In the genomic region with DNA sequence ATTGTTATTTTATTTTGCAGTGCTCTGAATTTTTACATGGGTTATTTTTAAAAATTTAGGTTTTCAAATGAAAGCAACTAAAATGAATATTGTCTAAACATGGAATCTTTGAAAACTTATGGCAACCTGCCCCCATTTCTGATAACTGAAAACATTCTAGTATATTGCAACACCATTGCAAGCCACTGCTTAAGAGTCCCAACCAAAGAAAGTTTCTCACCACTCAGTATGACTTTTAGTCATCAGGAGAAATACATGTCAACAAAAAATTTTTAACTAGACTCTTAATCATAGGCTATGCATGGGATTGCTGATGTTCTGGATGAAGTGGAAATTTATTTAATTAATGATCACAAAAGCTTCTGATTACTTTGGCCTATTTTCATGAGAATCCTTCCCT, we compare ENCODE assay signal across 27 cellular contexts.
DNase-seq lines count a peak whose midpoint lies in the region.
"Had no signal": no experiment of that assay in that cellular context is flagged by ENCODE, and none has a peak within 500 bp of the region (broad histone marks: within the 10 kb centered on the region; RNA-seq: fewer than 3 reads in every experiment).

No MANE protein-coding gene starts in this region.

- no peaks in the 10 kb centered on the region for H3K36me3 ChIP-seq in BLaER1 treated with 17β-estradiol and CSF1 and Interleukin-3, amounts not matched to agents 10 nM and 100 nM
- no peaks in the 10 kb centered on the region for H3K36me3 ChIP-seq in neuronal stem cell (replicated peaks in 1 of 2; ENCODE audit: control insufficient read depth in 2 of 2, insufficient read depth in 2 of 2, low read length in 2 of 2)
- H3K36me3 ChIP-seq: esophagus squamous epithelium, thyroid gland had no signal

- peaks cover 12% of the 10 kb centered on the region for H3K9me3 Mint-ChIP-seq in activated CD4-positive, alpha-beta T cell treated with anti-CD3 and anti-CD28 coated beads, Interleukin-2, amount 10 ng/mL, durations not matched to agents 7 days and 5 days
- H3K9me3 Mint-ChIP-seq: CD8-positive, alpha-beta T cell had no signal

- peaks cover 11 to 55% (median 43%) of the 10 kb centered on the region in 10 experiments for H3K4me1 ChIP-seq in BLaER1 treated with 17β-estradiol and CSF1 and Interleukin-3, amounts not matched to agents 10 nM and 100 nM
- peaks cover 2 to 3% of the 10 kb centered on the region in 2 donors for H3K4me1 ChIP-seq in neuronal stem cell (ENCODE audit: control insufficient read depth in 2 of 2, insufficient read depth in 1 of 2, low read depth in 1 of 2, low read length in 2 of 2)

- H4K20me1 ChIP-seq in BLaER1 treated with 17β-estradiol and CSF1 and Interleukin-3, amounts not matched to agents 10 nM and 100 nM, result no peaks in the 10 kb centered on the region

- H3K27ac Mint-ChIP-seq in activated CD4-positive, alpha-beta T cell treated with anti-CD3 and anti-CD28 coated beads, Interleukin-2, amount 10 ng/mL, durations not matched to agents 7 days and 5 days, result no peak overlapping the region
- H3K27ac Mint-ChIP-seq: activated CD8-positive, alpha-beta T cell treated with anti-CD3 and anti-CD28 coated beads for 36 hours; CD8-positive, alpha-beta T cell; memory B cell; naive thymus-derived CD8-positive, alpha-beta T cell; progenitor cell of endocrine pancreas; stimulated activated memory B cell treated with anti-CD40 and anti-IgM and Interleukin-4, amounts not matched to agents 10 μg/mL and 1 μg/mL and 100 μg/mL, for 72 hours had no signal

- POLR2A ChIA-PET in activated CD4-positive, alpha-beta T cell treated with anti-CD3 and anti-CD28 coated beads, Interleukin-2, amount 10 ng/mL, durations not matched to agents 7 days and 5 days (lab: Charles Lee), result no interaction called here

- CTCF ChIA-PET in activated CD4-positive, alpha-beta T cell treated with anti-CD3 and anti-CD28 coated beads, Interleukin-2, amount 10 ng/mL, durations not matched to agents 7 days and 5 days (lab: Charles Lee), result interaction anchor here (1.6 kb wide), 1 partner anchor 9 kb away, joined by 3 read pairs; no protein-coding TSS in a partner anchor

- H2AFZ ChIP-seq in neuronal stem cell (ENCODE audit: low read length), result no peak overlapping the region

- H3K14ac ChIP-seq in neuronal stem cell (ENCODE audit: low read length), result no peak overlapping the region

- no peak overlapping the region for H2AK5ac ChIP-seq in neuronal stem cell (ENCODE audit: low read depth, low read length)

- no peak overlapping the region for H3K4ac ChIP-seq in neuronal stem cell (ENCODE audit: low read length)

- H3K4me3 Mint-ChIP-seq in activated CD4-positive, alpha-beta T cell treated with anti-CD3 and anti-CD28 coated beads, Interleukin-2, amount 10 ng/mL, durations not matched to agents 7 days and 5 days, result no peak overlapping the region
- H3K4me3 Mint-ChIP-seq: activated CD8-positive, alpha-beta T cell treated with anti-CD3 and anti-CD28 coated beads for 36 hours; CD8-positive, alpha-beta T cell; memory B cell; naive thymus-derived CD8-positive, alpha-beta T cell; stimulated activated memory B cell treated with anti-CD40 and anti-IgM and Interleukin-4, amounts not matched to agents 10 μg/mL and 1 μg/mL and 100 μg/mL, for 72 hours had no signal

- peaks cover 2% of the 10 kb centered on the region for H3K27me3 Mint-ChIP-seq in activated CD4-positive, alpha-beta T cell treated with anti-CD3 and anti-CD28 coated beads, Interleukin-2, amount 10 ng/mL, durations not matched to agents 7 days and 5 days
- H3K27me3 Mint-ChIP-seq: activated CD8-positive, alpha-beta T cell treated with anti-CD3 and anti-CD28 coated beads for 36 hours; memory B cell; naive thymus-derived CD8-positive, alpha-beta T cell; progenitor cell of endocrine pancreas; stimulated activated memory B cell treated with anti-CD40 and anti-IgM and Interleukin-4, amounts not matched to agents 10 μg/mL and 1 μg/mL and 100 μg/mL, for 72 hours had no signal

- H3K79me1 ChIP-seq in neuronal stem cell (ENCODE audit: low read depth, low read length), result no peaks in the 10 kb centered on the region

- no peak overlapping the region for H2BK12ac ChIP-seq in neuronal stem cell (ENCODE audit: low read length)

- peaks cover 9% of the 10 kb centered on the region for H3K4me1 Mint-ChIP-seq in activated CD4-positive, alpha-beta T cell treated with anti-CD3 and anti-CD28 coated beads, Interleukin-2, amount 10 ng/mL, durations not matched to agents 7 days and 5 days

- peak overlapping the region in 6 of 11 experiments; percentile 61 to 77 (median 68); a peak in 6 of 22 replicates for H3K4me2 ChIP-seq in BLaER1 treated with 17β-estradiol and CSF1 and Interleukin-3, amounts not matched to agents 10 nM and 100 nM
- no peak overlapping the region for H3K4me2 ChIP-seq in neuronal stem cell (ENCODE audit: insufficient read depth, low read length, poor library complexity, severe bottlenecking)
- H3K4me2 ChIP-seq: KMS-11 had no signal

- no peak overlapping the region for H4K8ac ChIP-seq in neuronal stem cell (ENCODE audit: low read depth, low read length)

- H3K9ac ChIP-seq in BLaER1 treated with 17β-estradiol and CSF1 and Interleukin-3, amounts not matched to agents 10 nM and 100 nM, result no peak overlapping the region
- no peak overlapping the region for H3K9ac ChIP-seq in neuronal stem cell (ENCODE audit: low read depth, low read length, poor library complexity)
- H3K9ac ChIP-seq: KMS-11 had no signal

- peak overlapping the region in 4 of 11 experiments; percentile 29 to 48 (median 38); a peak in 1 of 22 replicates for H3K27ac ChIP-seq in BLaER1 treated with 17β-estradiol and CSF1 and Interleukin-3, amounts not matched to agents 10 nM and 100 nM
- no peak overlapping the region for H3K27ac ChIP-seq in neuronal stem cell (replicated peaks; ENCODE audit: low read length)
- no peak overlapping the region for H3K27ac ChIP-seq in substantia nigra (ENCODE audit: low read depth, low read length, poor library complexity, severe bottlenecking)
- H3K27ac ChIP-seq: KMS-11, RWPE1, thyroid gland had no signal

- peak; percentile 30 for DNase-seq in MV-4-11 (lab: John Stamatoyannopoulos, UW)
- DNase-seq in dedifferentiated amniotic fluid mesenchymal stem cell (ENCODE audit: extremely low spot score), result peak; percentile 40
- DNase-seq in kidney tubule cell (ENCODE audit: low spot score), result peak; percentile 39
- no peak for DNase-seq in neuronal stem cell (ENCODE audit: low spot score)
- DNase-seq in NK-92 treated with Interleukin-12 subunit alpha and Interleukin-12 subunit beta, amount 100 ng/mL, for 24 hours (lab: John Stamatoyannopoulos, UW), result no peak
- DNase-seq in activated CD4-positive, alpha-beta T cell treated with anti-CD3 and anti-CD28 coated beads, Interleukin-2, amount 10 ng/mL, durations not matched to agents 7 days and 5 days, result no peak
- no peak for DNase-seq in substantia nigra (lab: John Stamatoyannopoulos, UW)
- DNase-seq: activated CD8-positive, alpha-beta T cell treated with anti-CD3 and anti-CD28 coated beads for 36 hours; activated naive CD4-positive, alpha-beta T cell; CD8-positive, alpha-beta T cell; cerebellar nuclear complex; DMS153; effector CD8-positive, alpha-beta T cell; esophagus squamous epithelium; H7; kidney; naive thymus-derived CD8-positive, alpha-beta T cell; NCI-H510A treated with DMSO at 0.1 percent for 48 hours; stimulated activated CD4-positive, alpha-beta T cell treated with anti-CD3 and anti-CD28 coated beads, Interleukin-1b, Interleukin-23, amount 100 ng/mL, for 48 hours; T1000; thyroid gland had no signal

- peaks cover 5 to 33% (median 16%) of the 10 kb centered on the region in 11 experiments; a peak in 18 of 22 replicates for H3K9me3 ChIP-seq in BLaER1 treated with 17β-estradiol and CSF1 and Interleukin-3, amounts not matched to agents 10 nM and 100 nM (replicated peaks in 1 of 11)
- H3K9me3 ChIP-seq in neuronal stem cell (replicated peaks in 1 of 2; ENCODE audit: control insufficient read depth in 2 of 2, insufficient read depth in 1 of 2, low read depth in 1 of 2, low read length in 2 of 2), result peaks cover 0 to 3% of the 10 kb centered on the region in 2 donors
- H3K9me3 ChIP-seq: esophagus squamous epithelium, thyroid gland had no signal

- H3K18ac ChIP-seq in neuronal stem cell (ENCODE audit: low read length), result no peak overlapping the region

- no peak overlapping the region for H3K4me3 ChIP-seq in BLaER1 treated with 17β-estradiol and CSF1 and Interleukin-3, amounts not matched to agents 10 nM and 100 nM
- no peak overlapping the region for H3K4me3 ChIP-seq in neuronal stem cell (ENCODE audit: low read length in 2 of 2)
- H3K4me3 ChIP-seq: esophagus squamous epithelium, thyroid gland had no signal

- H3K23ac ChIP-seq in neuronal stem cell (ENCODE audit: low read depth, low read length, poor library complexity), result no peak overlapping the region

- no peak overlapping the region for H4K91ac ChIP-seq in neuronal stem cell (ENCODE audit: low read depth, low read length, poor library complexity)

- H3K36me3 Mint-ChIP-seq in activated CD4-positive, alpha-beta T cell treated with anti-CD3 and anti-CD28 coated beads, Interleukin-2, amount 10 ng/mL, durations not matched to agents 7 days and 5 days (ENCODE audit: low read depth), result no peaks in the 10 kb centered on the region
- H3K36me3 Mint-ChIP-seq: CD8-positive, alpha-beta T cell; memory B cell; naive thymus-derived CD8-positive, alpha-beta T cell; stimulated activated memory B cell treated with anti-CD40 and anti-IgM and Interleukin-4, amounts not matched to agents 10 μg/mL and 1 μg/mL and 100 μg/mL, for 72 hours had no signal

- H2BK5ac ChIP-seq in neuronal stem cell (ENCODE audit: low read length), result no peak overlapping the region

- no peak overlapping the region for H2BK15ac ChIP-seq in neuronal stem cell (ENCODE audit: low read length)

- no peaks in the 10 kb centered on the region for H3K27me3 ChIP-seq in BLaER1 treated with 17β-estradiol and CSF1 and Interleukin-3, amounts not matched to agents 10 nM and 100 nM
- no peaks in the 10 kb centered on the region for H3K27me3 ChIP-seq in neuronal stem cell (ENCODE audit: control insufficient read depth in 3 of 3, insufficient read depth in 3 of 3, low read depth in 1 of 3, low read length in 3 of 3)
- H3K27me3 ChIP-seq: esophagus squamous epithelium, thyroid gland had no signal

- no peak overlapping the region for H2BK120ac ChIP-seq in neuronal stem cell (ENCODE audit: low read depth, low read length)

Comparison
In these comparisons a context has a peak if more than half of its experiments do, and no peak if none do; other contexts are left out.
1. DNase-seq: peak in MV-4-11 (single experiment), dedifferentiated amniotic fluid mesenchymal stem cell (single experiment) and kidney tubule cell (single experiment); none in neuronal stem cell (single experiment), NK-92 treated with Interleukin-12 subunit alpha and Interleukin-12 subunit beta, amount 100 ng/mL, for 24 hours (single experiment), activated CD4-positive, alpha-beta T cell treated with anti-CD3 and anti-CD28 coated beads, Interleukin-2, amount 10 ng/mL, durations not matched to agents 7 days and 5 days (single experiment) and substantia nigra (0 of 49).